13 cellular contexts compared by ENCODE assay signal in genomic region chr11:44597358-44598009, GRCh38. TPM values are rescaled to one million over a fixed set of nuclear protein-coding genes. Genes with fewer than 3 reads are reported as not detected.
DNase-seq lines count a peak whose midpoint lies in the region; ATAC-seq, FAIRE-seq and TF ChIP-seq lines count a peak whose summit lies in the region.
"Had no signal": no experiment of that assay in that cellular context is flagged by ENCODE, and none has a peak within 500 bp of the region (broad histone marks: within the 10 kb centered on the region; RNA-seq: fewer than 3 reads in every experiment).

No MANE protein-coding gene starts in this region.

- CTCF ChIA-PET in activated CD4-positive, alpha-beta T cell treated with anti-CD3 and anti-CD28 coated beads for 36 hours (lab: Charles Lee) = interaction anchor here (0.5 to 1.3 kb wide), 4 partner anchors 14 to 74 kb away, joined by 3 read pairs; no protein-coding TSS in a partner anchor
- CTCF ChIA-PET in activated CD8-positive, alpha-beta T cell treated with anti-CD3 and anti-CD28 coated beads for 36 hours (lab: Charles Lee) = interaction anchor here (1.0 to 2.4 kb wide), 3 partner anchors 14 to 40 kb away, joined by 3 to 6 read pairs (median 5); no protein-coding TSS in a partner anchor

- H3K4me1 Mint-ChIP-seq in activated CD4-positive, alpha-beta T cell treated with anti-CD3 and anti-CD28 coated beads for 36 hours = peaks cover 84% of the 10 kb centered on the region
- peaks cover 91% of the 10 kb centered on the region for H3K4me1 Mint-ChIP-seq in activated CD8-positive, alpha-beta T cell treated with anti-CD3 and anti-CD28 coated beads for 36 hours (ENCODE audit: low read depth)
- peaks cover 100% of the 10 kb centered on the region for H3K4me1 Mint-ChIP-seq in stimulated activated memory B cell treated with anti-CD40 and anti-IgM and Interleukin-4, amounts not matched to agents 10 μg/mL and 1 μg/mL and 100 μg/mL, for 72 hours
- H3K4me1 Mint-ChIP-seq: natural killer cell had no signal

- TF ChIP-seq POLR2A in GM12892 (IDR thresholded peaks at IDR 0.05; ENCODE audit: low read depth, low read length) = no peak

- 58 to 77% methylated on average over 5 of the region's 5 CpGs for WGBS in aorta, 2 donors

- H3K36me3 Mint-ChIP-seq in activated CD4-positive, alpha-beta T cell treated with anti-CD3 and anti-CD28 coated beads for 36 hours (ENCODE audit: low read depth) = peaks cover 50% of the 10 kb centered on the region
- H3K36me3 Mint-ChIP-seq in activated CD8-positive, alpha-beta T cell treated with anti-CD3 and anti-CD28 coated beads for 36 hours (ENCODE audit: low read depth) = peaks cover 70% of the 10 kb centered on the region
- H3K36me3 Mint-ChIP-seq in stimulated activated memory B cell treated with anti-CD40 and anti-IgM and Interleukin-4, amounts not matched to agents 10 μg/mL and 1 μg/mL and 100 μg/mL, for 72 hours = peaks cover 56% of the 10 kb centered on the region
- H3K36me3 Mint-ChIP-seq: natural killer cell had no signal

- H3K4me3 ChIP-seq in aorta (ENCODE audit: low read length in 2 of 2) (no peak overlapping the region), foreskin fibroblast (ENCODE audit: low read depth in 1 of 2, low read length in 2 of 2) (no peak overlapping the region)
- H3K4me3 ChIP-seq: transverse colon had no signal

- H3K4me1 ChIP-seq in aorta (ENCODE audit: control insufficient read depth in 1 of 2, insufficient read depth in 2 of 2, low read length in 2 of 2) = peaks cover 0 to 2% of the 10 kb centered on the region in 2 donors

- no peak for TF ChIP-seq CTCF in activated CD8-positive, alpha-beta T cell treated with anti-CD3 and anti-CD28 coated beads for 36 hours (IDR thresholded peaks at IDR 0.05)
- no peak for TF ChIP-seq CTCF in foreskin fibroblast (IDR thresholded peaks at IDR 0.05; ENCODE audit: low read depth, low read length)

- peak overlapping the region; percentile 49 for H3K4me3 Mint-ChIP-seq in activated CD4-positive, alpha-beta T cell treated with anti-CD3 and anti-CD28 coated beads for 36 hours
- peak overlapping the region; percentile 60 for H3K4me3 Mint-ChIP-seq in activated CD8-positive, alpha-beta T cell treated with anti-CD3 and anti-CD28 coated beads for 36 hours
- H3K4me3 Mint-ChIP-seq in stimulated activated memory B cell treated with anti-CD40 and anti-IgM and Interleukin-4, amounts not matched to agents 10 μg/mL and 1 μg/mL and 100 μg/mL, for 72 hours = peak overlapping the region; percentile 64
- H3K4me3 Mint-ChIP-seq: natural killer cell had no signal

- POLR2A ChIA-PET in activated CD4-positive, alpha-beta T cell treated with anti-CD3 and anti-CD28 coated beads for 36 hours (lab: Charles Lee) = no interaction called here
- POLR2A ChIA-PET in activated CD8-positive, alpha-beta T cell treated with anti-CD3 and anti-CD28 coated beads for 36 hours (lab: Charles Lee) = interaction anchor here (1.4 to 3.3 kb wide), 5 partner anchors 12 to 29 kb away, joined by 4 to 17 read pairs (median 5); no protein-coding TSS in a partner anchor

- H3K36me3 ChIP-seq in aorta (ENCODE audit: control insufficient read depth in 1 of 2, insufficient read depth in 2 of 2, low read length in 1 of 2) = no peaks in the 10 kb centered on the region
- H3K36me3 ChIP-seq: transverse colon had no signal

- FAIRE-seq in GM12892 (lab: Jason Lieb, UNC) = no peak
- FAIRE-seq: A204.1 had no signal

- H3K27ac Mint-ChIP-seq in activated CD4-positive, alpha-beta T cell treated with anti-CD3 and anti-CD28 coated beads for 36 hours = peak overlapping the region; percentile 79
- H3K27ac Mint-ChIP-seq in activated CD8-positive, alpha-beta T cell treated with anti-CD3 and anti-CD28 coated beads for 36 hours = peak overlapping the region; percentile 91
- H3K27ac Mint-ChIP-seq in stimulated activated memory B cell treated with anti-CD40 and anti-IgM and Interleukin-4, amounts not matched to agents 10 μg/mL and 1 μg/mL and 100 μg/mL, for 72 hours = peak overlapping the region; percentile 91
- H3K27ac Mint-ChIP-seq: natural killer cell had no signal

- H3K27ac ChIP-seq in aorta (ENCODE audit: low read depth in 1 of 2, low read length in 2 of 2) = no peak overlapping the region
- H3K27ac ChIP-seq: epithelial cell of prostate had no signal

- ATAC-seq in activated CD4-positive, alpha-beta T cell treated with anti-CD3 and anti-CD28 coated beads for 36 hours = peak; percentile 22
- ATAC-seq in HG02642 (IDR thresholded peaks at IDR 0.05; ENCODE audit: poor library complexity, unreplicated experiment) = peak; percentile 6
- ATAC-seq in activated CD8-positive, alpha-beta T cell treated with anti-CD3 and anti-CD28 coated beads for 36 hours = peak; percentile 1
- peak; percentile 0 for ATAC-seq in stimulated activated memory B cell treated with anti-CD40 and anti-IgM and Interleukin-4, amounts not matched to agents 10 μg/mL and 1 μg/mL and 100 μg/mL, for 72 hours
- no peak for ATAC-seq in aorta (ENCODE audit: low FRiP score)

- intact Hi-C loops in activated CD4-positive, alpha-beta T cell treated with anti-CD3 and anti-CD28 coated beads for 36 hours (cut with DNase I, micrococcal nuclease) = loop anchor here (1.0 to 2.0 kb wide), 3 partner anchors 22 to 33 kb away; partner anchors contain the start of gene CD82 (in 1 of the 2)
- intact Hi-C loops in activated CD8-positive, alpha-beta T cell treated with anti-CD3 and anti-CD28 coated beads for 36 hours (cut with micrococcal nuclease) = loop anchor here (2.0 kb wide), 1 partner anchor 23 kb away; no protein-coding TSS in a partner anchor
- intact Hi-C loops in aorta (cut with DNase I) = no loop called here

- H3K9me3 ChIP-seq in aorta (ENCODE audit: control insufficient read depth, low read length) = no peaks in the 10 kb centered on the region
- H3K9me3 ChIP-seq: transverse colon had no signal

- DNase-seq in activated CD4-positive, alpha-beta T cell treated with anti-CD3 and anti-CD28 coated beads for 36 hours = no peak
- no peak for DNase-seq in activated CD4-positive, alpha-beta T cell treated with anti-CD3 and anti-CD28 coated beads for 4 hours
- DNase-seq in activated CD8-positive, alpha-beta T cell treated with anti-CD3 and anti-CD28 coated beads for 36 hours = no peak
- DNase-seq in GM12892 (ENCODE audit: insufficient read length) (no peak), aorta (no peak), foreskin fibroblast (no peak)
- DNase-seq: natural killer cell, NCI-H1105 treated with DMSO at 0.1 percent for 48 hours, transverse colon had no signal

- H3K27me3 ChIP-seq in aorta (ENCODE audit: control insufficient read depth in 1 of 2, insufficient read depth in 2 of 2, low read length in 1 of 2) = no peaks in the 10 kb centered on the region
- H3K27me3 ChIP-seq: transverse colon had no signal

- H3K27me3 Mint-ChIP-seq in activated CD4-positive, alpha-beta T cell treated with anti-CD3 and anti-CD28 coated beads for 36 hours = no peaks in the 10 kb centered on the region
- no peaks in the 10 kb centered on the region for H3K27me3 Mint-ChIP-seq in activated CD8-positive, alpha-beta T cell treated with anti-CD3 and anti-CD28 coated beads for 36 hours
- no peaks in the 10 kb centered on the region for H3K27me3 Mint-ChIP-seq in stimulated activated memory B cell treated with anti-CD40 and anti-IgM and Interleukin-4, amounts not matched to agents 10 μg/mL and 1 μg/mL and 100 μg/mL, for 72 hours

- H3K9me3 Mint-ChIP-seq in activated CD4-positive, alpha-beta T cell treated with anti-CD3 and anti-CD28 coated beads for 36 hours (ENCODE audit: low read depth) = no peaks in the 10 kb centered on the region
- H3K9me3 Mint-ChIP-seq in activated CD8-positive, alpha-beta T cell treated with anti-CD3 and anti-CD28 coated beads for 36 hours = no peaks in the 10 kb centered on the region
- H3K9me3 Mint-ChIP-seq in stimulated activated memory B cell treated with anti-CD40 and anti-IgM and Interleukin-4, amounts not matched to agents 10 μg/mL and 1 μg/mL and 100 μg/mL, for 72 hours = no peaks in the 10 kb centered on the region
- H3K9me3 Mint-ChIP-seq: natural killer cell had no signal

RNA-seq across cellular contexts. Expression of gene CD82, which starts 32.0 kb away (rescaled TPM):
- 100 to 1,000 TPM; 239 to 272 TPM for total RNA-seq in activated CD4-positive, alpha-beta T cell treated with anti-CD3 and anti-CD28 coated beads for 36 hours
- total RNA-seq in activated CD8-positive, alpha-beta T cell treated with anti-CD3 and anti-CD28 coated beads for 36 hours = 100 to 1,000 TPM; 289 to 319 TPM
- 109 TPM for polyA plus RNA-seq in GM12892 (2012; ENCODE audit: missing spikeins)
- total RNA-seq in aorta = 10 to 100 TPM; 44.1 to 64.6 TPM
- 10 to 100 TPM; 21.0 to 48.2 TPM for polyA plus RNA-seq in aorta

Comparison
In these comparisons a context has a peak if more than half of its experiments do, and no peak if none do; other contexts are left out.
1. intact Hi-C loops: an anchor here in activated CD4-positive, alpha-beta T cell treated with anti-CD3 and anti-CD28 coated beads for 36 hours (1.0 to 2.0 kb wide) and activated CD8-positive, alpha-beta T cell treated with anti-CD3 and anti-CD28 coated beads for 36 hours (2.0 kb wide); none called in aorta.